In genomic region chr16:69615528-69615927, GRCh38 we compare ENCODE assay signal across 25 cellular contexts. TPM values are rescaled to one million over a fixed set of nuclear protein-coding genes. Genes with fewer than 3 reads are reported as not detected.
DNase-seq lines count a peak whose midpoint lies in the region; ATAC-seq, FAIRE-seq and TF ChIP-seq lines count a peak whose summit lies in the region.
"Had no signal": no experiment of that assay in that cellular context is flagged by ENCODE, and none has a peak within 500 bp of the region (broad histone marks: within the 10 kb centered on the region; RNA-seq: fewer than 3 reads in every experiment).

No MANE protein-coding gene starts in this region.

- peak overlapping the region; percentile 10 to 38 for H3K27ac Mint-ChIP-seq in activated naive CD4-positive, alpha-beta T cell treated with anti-CD3 and anti-CD28 coated beads, Interleukin-2, amount 50 U/mL, for 72 hours
- no peak overlapping the region for H3K27ac Mint-ChIP-seq in activated naive CD4-positive, alpha-beta T cell treated with anti-CD3 and anti-CD28 coated beads for 36 hours
- peak overlapping the region; percentile 79 for H3K27ac Mint-ChIP-seq in T-helper 17 cell
- peak overlapping the region; percentile 1 for H3K27ac Mint-ChIP-seq in stimulated activated effector memory CD8-positive, alpha-beta T cell treated with anti-CD3 and anti-CD28 coated beads, Interleukin-12 subunit alpha, Interleukin-12 subunit beta, amount 100 ng/mL, for 72 hours

- H2AFZ ChIP-seq in HepG2 (ENCODE audit: low read length): no peak overlapping the region

- TF ChIP-seq EP300 in HepG2 (IDR thresholded peaks at IDR 0.05; ENCODE audit: low read depth in 2 of 2, low read length in 2 of 2) (peak in 1 of 2 experiments; percentile 67; a peak in 1 of 4 replicates), HepG2 (CRISPR knock-in tag; IDR thresholded peaks at IDR 0.05; ENCODE audit: borderline replicate concordance) (no peak)

- no peaks in the 10 kb centered on the region for H3K27me3 Mint-ChIP-seq in activated naive CD4-positive, alpha-beta T cell treated with anti-CD3 and anti-CD28 coated beads for 36 hours (ENCODE audit: low read depth)
- no peaks in the 10 kb centered on the region for H3K27me3 Mint-ChIP-seq in T-helper 17 cell
- H3K27me3 Mint-ChIP-seq: CD8-positive, alpha-beta memory T cell had no signal

- 21% methylated on average over 2 of the region's 2 CpGs for WGBS in HepG2 (ENCODE audit: low lambda C conversion rate)

- H3K4me2 ChIP-seq in HepG2 (ENCODE audit: low read depth, low read length): no peak overlapping the region
- H3K4me2 ChIP-seq: BLaER1 treated with 17β-estradiol and CSF1 and Interleukin-3, amounts not matched to agents 10 nM and 100 nM had no signal

- DNase-seq in activated naive CD4-positive, alpha-beta T cell treated with anti-CD3 and anti-CD28 coated beads, Interleukin-2, amount 50 U/mL, for 72 hours (ENCODE audit: low spot score in 2 of 2): no peak
- no peak for DNase-seq in activated naive CD4-positive, alpha-beta T cell treated with anti-CD3 and anti-CD28 coated beads for 36 hours
- DNase-seq in T-helper 17 cell (no peak), HepG2 (ENCODE audit: low spot score) (peak; percentile 62), SKM-1 (lab: John Stamatoyannopoulos, UW; ENCODE audit: unreplicated experiment) (no peak)
- DNase-seq in stimulated activated effector memory CD8-positive, alpha-beta T cell treated with anti-CD3 and anti-CD28 coated beads, Interleukin-12 subunit alpha, Interleukin-12 subunit beta, amount 100 ng/mL, for 72 hours (ENCODE audit: low spot score in 2 of 2): no peak
- DNase-seq in activated CD4-positive, CD25-positive, alpha-beta regulatory T cell (lab: John Stamatoyannopoulos, UW): no peak
- DNase-seq: CD8-positive, alpha-beta memory T cell; DMS53; GDM1; Karpas-422; NCI-H1694; NCI-H2081; NCI-H2171 treated with DMSO at 0.1 percent for 48 hours; NCI-H446; NCI-H526; OCI-M1; Right ventricle myocardium superior had no signal

- no peak overlapping the region for H3K9ac ChIP-seq in HepG2 (ENCODE audit: insufficient read depth, low read depth, low read length)
- H3K9ac ChIP-seq: BLaER1 treated with 17β-estradiol and CSF1 and Interleukin-3, amounts not matched to agents 10 nM and 100 nM had no signal

- peaks cover 39% of the 10 kb centered on the region for H3K4me1 Mint-ChIP-seq in activated naive CD4-positive, alpha-beta T cell treated with anti-CD3 and anti-CD28 coated beads for 36 hours (ENCODE audit: low read depth)
- H3K4me1 Mint-ChIP-seq in T-helper 17 cell: peaks cover 35% of the 10 kb centered on the region
- peaks cover 51% of the 10 kb centered on the region for H3K4me1 Mint-ChIP-seq in stimulated activated effector memory CD8-positive, alpha-beta T cell treated with anti-CD3 and anti-CD28 coated beads, Interleukin-12 subunit alpha, Interleukin-12 subunit beta, amount 100 ng/mL, for 72 hours

- intact Hi-C loops in activated naive CD4-positive, alpha-beta T cell treated with anti-CD3 and anti-CD28 coated beads for 36 hours (cut with micrococcal nuclease): no loop called here
- intact Hi-C loops in HepG2 (cut with micrococcal nuclease; ENCODE audit: unreplicated experiment): no loop called here

- no peak for ATAC-seq in activated naive CD4-positive, alpha-beta T cell treated with anti-CD3 and anti-CD28 coated beads, Interleukin-2, amount 50 U/mL, for 72 hours
- ATAC-seq in T-helper 17 cell (no peak), HepG2 (peak; percentile 69), GM18909 (IDR thresholded peaks at IDR 0.05; ENCODE audit: poor library complexity, unreplicated experiment) (no peak)
- ATAC-seq in stimulated activated effector memory CD8-positive, alpha-beta T cell treated with anti-CD3 and anti-CD28 coated beads, Interleukin-12 subunit alpha, Interleukin-12 subunit beta, amount 100 ng/mL, for 72 hours: no peak

- no peak overlapping the region for H3K27ac ChIP-seq in HepG2 (ENCODE audit: extremely low read length, insufficient read depth, low read length)
- H3K27ac ChIP-seq: 22Rv1; BLaER1 treated with 17β-estradiol and CSF1 and Interleukin-3, amounts not matched to agents 10 nM and 100 nM had no signal

- peaks cover 59% of the 10 kb centered on the region for H3K4me1 ChIP-seq in HepG2 (ENCODE audit: insufficient read depth, low read length)

- BruUV-seq in HepG2 (replicated peaks; lab: Mats Ljungman, UMichigan): no TSS peak

- H3K36me3 Mint-ChIP-seq in activated naive CD4-positive, alpha-beta T cell treated with anti-CD3 and anti-CD28 coated beads, Interleukin-2, amount 50 U/mL, for 72 hours: peaks cover 0 to 5% of the 10 kb centered on the region in 2 donors
- peaks cover 11% of the 10 kb centered on the region for H3K36me3 Mint-ChIP-seq in activated naive CD4-positive, alpha-beta T cell treated with anti-CD3 and anti-CD28 coated beads for 36 hours (ENCODE audit: low read depth)
- H3K36me3 Mint-ChIP-seq in T-helper 17 cell (ENCODE audit: low read depth): peaks cover 4% of the 10 kb centered on the region
- H3K36me3 Mint-ChIP-seq in stimulated activated effector memory CD8-positive, alpha-beta T cell treated with anti-CD3 and anti-CD28 coated beads, Interleukin-12 subunit alpha, Interleukin-12 subunit beta, amount 100 ng/mL, for 72 hours: peaks cover 57% of the 10 kb centered on the region

- in situ Hi-C loops in HepG2 (cut with HindIII; ENCODE audit: extremely low pct_ligation_motif_present, low pct_unique_long_range_greater_than_20kb): no loop called here

- CTCF ChIA-PET in activated naive CD4-positive, alpha-beta T cell treated with anti-CD3 and anti-CD28 coated beads for 36 hours (lab: Charles Lee): no interaction called here
- CTCF ChIA-PET in HepG2 (lab: Yijun Ruan, JAX; ENCODE audit: low intra/inter-chr PET ratio, low total read pairs): no interaction called here

- no peak for TF ChIP-seq RAD21 in HepG2 (CRISPR knock-in tag; IDR thresholded peaks at IDR 0.05)

- H3K4me3 ChIP-seq in HepG2 (replicated peaks in 1 of 3; ENCODE audit: insufficient read depth in 1 of 3, low read depth in 2 of 3, low read length in 3 of 3): no peak overlapping the region
- H3K4me3 ChIP-seq: BLaER1 treated with 17β-estradiol and CSF1 and Interleukin-3, amounts not matched to agents 10 nM and 100 nM had no signal

- H3K36me3 ChIP-seq in HepG2 (replicated peaks in 1 of 2; ENCODE audit: control insufficient read depth in 1 of 2, insufficient read depth in 2 of 2, low read length in 2 of 2): peaks cover 5 to 29% of the 10 kb centered on the region in 2 experiments; a peak in 4 of 5 replicates

- H3K27me3 ChIP-seq in HepG2 (ENCODE audit: control insufficient read depth in 1 of 2, insufficient read depth in 2 of 2, low read length in 2 of 2): no peaks in the 10 kb centered on the region
- H3K27me3 ChIP-seq: BLaER1 treated with 17β-estradiol and CSF1 and Interleukin-3, amounts not matched to agents 10 nM and 100 nM had no signal

- no peak for TF ChIP-seq CTCF in HepG2 (CRISPR knock-in tag; IDR thresholded peaks at IDR 0.05)

- H3K9me3 Mint-ChIP-seq in activated naive CD4-positive, alpha-beta T cell treated with anti-CD3 and anti-CD28 coated beads, Interleukin-2, amount 50 U/mL, for 72 hours: no peaks in the 10 kb centered on the region
- no peaks in the 10 kb centered on the region for H3K9me3 Mint-ChIP-seq in activated naive CD4-positive, alpha-beta T cell treated with anti-CD3 and anti-CD28 coated beads for 36 hours
- H3K9me3 Mint-ChIP-seq in stimulated activated effector memory CD8-positive, alpha-beta T cell treated with anti-CD3 and anti-CD28 coated beads, Interleukin-12 subunit alpha, Interleukin-12 subunit beta, amount 100 ng/mL, for 72 hours: no peaks in the 10 kb centered on the region
- H3K9me3 Mint-ChIP-seq: CD8-positive, alpha-beta memory T cell had no signal

- no peak for FAIRE-seq in HepG2 (lab: Jason Lieb, UNC)
- FAIRE-seq: D721Med, GM18507, GM19239, RCC 7860 had no signal

- H3K9me3 ChIP-seq in T-helper 17 cell (ENCODE audit: control insufficient read depth, low read length, poor library complexity, severe bottlenecking): no peaks in the 10 kb centered on the region
- no peaks in the 10 kb centered on the region for H3K9me3 ChIP-seq in HepG2 (ENCODE audit: low read length)

- peaks cover 87% of the 10 kb centered on the region for H3K79me2 ChIP-seq in HepG2 (ENCODE audit: insufficient read depth, low read length)

- peaks cover 67% of the 10 kb centered on the region for H4K20me1 ChIP-seq in HepG2 (ENCODE audit: insufficient read depth, low read length)

- no peak overlapping the region for H3K4me3 Mint-ChIP-seq in activated naive CD4-positive, alpha-beta T cell treated with anti-CD3 and anti-CD28 coated beads for 36 hours
- peak overlapping the region; percentile 37 for H3K4me3 Mint-ChIP-seq in T-helper 17 cell
- no peak overlapping the region for H3K4me3 Mint-ChIP-seq in stimulated activated effector memory CD8-positive, alpha-beta T cell treated with anti-CD3 and anti-CD28 coated beads, Interleukin-12 subunit alpha, Interleukin-12 subunit beta, amount 100 ng/mL, for 72 hours
- H3K4me3 Mint-ChIP-seq: CD8-positive, alpha-beta memory T cell had no signal

- TF ChIP-seq POLR2A in HepG2 (IDR thresholded peaks at IDR 0.05; ENCODE audit: insufficient read depth in 1 of 2, low read depth in 2 of 2, low read length in 2 of 2): no peak

- POLR2A ChIA-PET in HepG2 (lab: Yijun Ruan, JAX): interaction anchor here (1.4 kb wide), 1 partner anchor 57 kb away, joined by 4 read pairs; no protein-coding TSS in a partner anchor

RNA-seq across cellular contexts. Expression of gene NFAT5, which starts 49.8 kb away (rescaled TPM):
- total RNA-seq in activated naive CD4-positive, alpha-beta T cell treated with anti-CD3 and anti-CD28 coated beads, Interleukin-2, amount 50 U/mL, for 72 hours: 10 to 100 TPM; 37.6 to 75.5 TPM
- 10 to 100 TPM; 33.0 to 34.0 TPM for total RNA-seq in activated naive CD4-positive, alpha-beta T cell treated with anti-CD3 and anti-CD28 coated beads for 36 hours
- 10 to 100 TPM; 35.6 to 43.3 TPM for total RNA-seq in T-helper 17 cell
- 20.5 and 49.3 TPM in 2 replicates for total RNA-seq in HepG2 (2016; rRNA removed; fragmentation: Illumina TruSeq; extraction: Trizol)
- 24.3 and 24.8 TPM in 2 replicates for total RNA-seq in HepG2 (2016; cell fraction: cytosol; rRNA removed; fragmentation: Illumina TruSeq; extraction: Trizol; ENCODE audit: low read depth)
- 18.4 and 45.8 TPM in 2 replicates for total RNA-seq in HepG2 (2016; cell fraction: insoluble cytoplasmic fraction; rRNA removed; fragmentation: Illumina TruSeq; extraction: Trizol)
- total RNA-seq in HepG2 (2016; cell fraction: membrane; rRNA removed; fragmentation: Illumina TruSeq; extraction: Trizol): 11.3 and 13.6 TPM in 2 replicates
- 56.4 and 58.5 TPM in 2 replicates for total RNA-seq in HepG2 (2016; cell fraction: nucleus; rRNA removed; fragmentation: Illumina TruSeq; extraction: Trizol)
- 38.4 and 54.3 TPM in 2 replicates for polyA plus RNA-seq in HepG2 (2011; rRNA removed)
- polyA plus RNA-seq in HepG2 (2011; cell fraction: cytosol; rRNA removed): 16.2 and 21.9 TPM in 2 replicates
- polyA plus RNA-seq in HepG2 (2011; cell fraction: nucleus; rRNA removed): 40.8 and 43.9 TPM in 2 replicates
- polyA plus RNA-seq in HepG2 (2012): 11.1 and 13.6 TPM in 2 replicates
- 0.27 and 0.49 TPM in 2 replicates for polyA plus RNA-seq in HepG2 (2016; cell fraction: cytosol; fragmentation: Illumina TruSeq; extraction: Trizol; ENCODE audit: low read depth)
- 14.9 and 15.4 TPM in 2 replicates for polyA plus RNA-seq in HepG2 (2016; cell fraction: insoluble cytoplasmic fraction; fragmentation: Illumina TruSeq; extraction: Trizol; ENCODE audit: low read depth)
- 1.1 and 1.6 TPM in 2 replicates for polyA plus RNA-seq in HepG2 (2016; cell fraction: membrane; fragmentation: Illumina TruSeq; extraction: Trizol; ENCODE audit: low read depth)
- 44.4 and 51.2 TPM in 2 replicates for polyA plus RNA-seq in HepG2 (2016; cell fraction: nucleus; fragmentation: Illumina TruSeq; extraction: Trizol; ENCODE audit: insufficient read depth, low read depth)
- polyA minus RNA-seq in HepG2 (2011; rRNA and poly(A)+ RNA removed; ENCODE audit: low replicate concordance): 42.0 and 124 TPM in 2 replicates
- polyA minus RNA-seq in HepG2 (2011; cell fraction: cytosol; rRNA and poly(A)+ RNA removed): 77.0 and 77.2 TPM in 2 replicates
- 142 and 175 TPM in 2 replicates for polyA minus RNA-seq in HepG2 (2011; cell fraction: nucleus; rRNA and poly(A)+ RNA removed)
